In genomic region chr2:41464395-41464794, GRCh38 we compare ENCODE assay signal across 3 cellular contexts.
TF ChIP-seq lines count a peak whose summit lies in the region.

No MANE protein-coding gene starts in this region.

TF ChIP-seq in HepG2, 621 proteins besides CTCF, POLR2A, EP300 and RAD21 (continued from another document):
- TF ChIP-seq STAT6 (CRISPR knock-in tag; IDR thresholded peaks at IDR 0.05; ENCODE audit: borderline replicate concordance): no peak
- no peak for TF ChIP-seq CHD4 (IDR thresholded peaks at IDR 0.05; ENCODE audit: borderline replicate concordance, low read length)
- no peak for TF ChIP-seq ZNF282 (IDR thresholded peaks at IDR 0.05; ENCODE audit: partially characterized antibody)
- no peak for TF ChIP-seq ZNF563 (CRISPR knock-in tag; IDR thresholded peaks at IDR 0.05)
- TF ChIP-seq CREB1 (IDR thresholded peaks at IDR 0.05): no peak
- no peak for TF ChIP-seq CREB1 (CRISPR knock-in tag; IDR thresholded peaks at IDR 0.05)
- TF ChIP-seq ZNF264 (CRISPR knock-in tag; IDR thresholded peaks at IDR 0.05): no peak
- no peak for TF ChIP-seq ZNF30 (CRISPR knock-in tag; IDR thresholded peaks at IDR 0.05)
- no peak for TF ChIP-seq CCAR2 (optimal IDR thresholded peaks at IDR 0.05; ENCODE audit: low read depth, low read length)
- TF ChIP-seq ZNF513 (CRISPR knock-in tag; conservative IDR thresholded peaks at IDR 0.05): no peak
- no peak for TF ChIP-seq ZNF331 (CRISPR knock-in tag; IDR thresholded peaks at IDR 0.05)
- TF ChIP-seq GTF2F1 (IDR thresholded peaks at IDR 0.05; ENCODE audit: low read length): no peak
- no peak for TF ChIP-seq KLF11 (CRISPR knock-in tag; IDR thresholded peaks at IDR 0.05)
- no peak for TF ChIP-seq KLF9 (CRISPR knock-in tag; IDR thresholded peaks at IDR 0.05; ENCODE audit: low read depth)
- no peak for TF ChIP-seq NPAS2 (CRISPR knock-in tag; IDR thresholded peaks at IDR 0.05; ENCODE audit: borderline replicate concordance)
- no peak for TF ChIP-seq ATF1 (CRISPR knock-in tag; IDR thresholded peaks at IDR 0.05)
- TF ChIP-seq TGIF2 (CRISPR knock-in tag; IDR thresholded peaks at IDR 0.05): no peak
- no peak for TF ChIP-seq ZBTB38 (CRISPR knock-in tag; IDR thresholded peaks at IDR 0.05)
- TF ChIP-seq FOXK1 (CRISPR knock-in tag; IDR thresholded peaks at IDR 0.05; ENCODE audit: borderline replicate concordance, low read depth): no peak

TF ChIP-seq in A549, 52 proteins besides CTCF, POLR2A, EP300 and RAD21 (continued from another document):
- no peak for TF ChIP-seq REST (IDR thresholded peaks at IDR 0.05)
- TF ChIP-seq PHF8 (IDR thresholded peaks at IDR 0.05; ENCODE audit: borderline replicate concordance, low read depth): no peak
- TF ChIP-seq HOXB13 (CRISPR knock-in tag; IDR thresholded peaks at IDR 0.05; ENCODE audit: low read depth): no peak
- TF ChIP-seq FOSB (CRISPR knock-in tag; IDR thresholded peaks at IDR 0.05): no peak
- no peak for TF ChIP-seq RCOR1 (IDR thresholded peaks at IDR 0.05; ENCODE audit: low read depth, low read length)
- no peak for TF ChIP-seq JUNB (IDR thresholded peaks at IDR 0.05)
- TF ChIP-seq EHF (CRISPR knock-in tag; IDR thresholded peaks at IDR 0.05): no peak
- TF ChIP-seq E2F6 (IDR thresholded peaks at IDR 0.05; ENCODE audit: borderline replicate concordance, low read depth): no peak
- no peak for TF ChIP-seq ATOH8 (CRISPR knock-in tag; IDR thresholded peaks at IDR 0.05; ENCODE audit: low read depth)
- TF ChIP-seq PBX3 (IDR thresholded peaks at IDR 0.05): no peak
- no peak for TF ChIP-seq HES2 (IDR thresholded peaks at IDR 0.05)
- no peak for TF ChIP-seq CHD2 (IDR thresholded peaks at IDR 0.05; ENCODE audit: low read length, partially characterized antibody)
- no peak for TF ChIP-seq ZSCAN20 (CRISPR knock-in tag; IDR thresholded peaks at IDR 0.05)
- no peak for TF ChIP-seq BCL3 (IDR thresholded peaks at IDR 0.05)

TF ChIP-seq in WTC11, 78 proteins besides CTCF, POLR2A, EP300 and RAD21 (continued from another document):
- no peak for TF ChIP-seq ZNF532 (CRISPR knock-in tag; IDR thresholded peaks at IDR 0.05; ENCODE audit: borderline replicate concordance)
- TF ChIP-seq E2F5 (CRISPR knock-in tag; IDR thresholded peaks at IDR 0.05): no peak
- TF ChIP-seq IRF1 (CRISPR knock-in tag; IDR thresholded peaks at IDR 0.05): no peak
- TF ChIP-seq ZNF416 (CRISPR knock-in tag; IDR thresholded peaks at IDR 0.05): no peak
- TF ChIP-seq PRRX2 (CRISPR knock-in tag; IDR thresholded peaks at IDR 0.05): no peak
- no peak for TF ChIP-seq SMAD4 (CRISPR knock-in tag; IDR thresholded peaks at IDR 0.05)
- TF ChIP-seq ZMAT4 (CRISPR knock-in tag; IDR thresholded peaks at IDR 0.05): no peak
- no peak for TF ChIP-seq ZNF232 (CRISPR knock-in tag; IDR thresholded peaks at IDR 0.05)
- no peak for TF ChIP-seq ZNF138 (CRISPR knock-in tag; conservative IDR thresholded peaks at IDR 0.05)
- no peak for TF ChIP-seq E2F4 (CRISPR knock-in tag; IDR thresholded peaks at IDR 0.05; ENCODE audit: borderline replicate concordance, low read depth)
- no peak for TF ChIP-seq ERG (CRISPR knock-in tag; IDR thresholded peaks at IDR 0.05)
